ENCODE assay signal across 1 cellular context in the genomic region with DNA sequence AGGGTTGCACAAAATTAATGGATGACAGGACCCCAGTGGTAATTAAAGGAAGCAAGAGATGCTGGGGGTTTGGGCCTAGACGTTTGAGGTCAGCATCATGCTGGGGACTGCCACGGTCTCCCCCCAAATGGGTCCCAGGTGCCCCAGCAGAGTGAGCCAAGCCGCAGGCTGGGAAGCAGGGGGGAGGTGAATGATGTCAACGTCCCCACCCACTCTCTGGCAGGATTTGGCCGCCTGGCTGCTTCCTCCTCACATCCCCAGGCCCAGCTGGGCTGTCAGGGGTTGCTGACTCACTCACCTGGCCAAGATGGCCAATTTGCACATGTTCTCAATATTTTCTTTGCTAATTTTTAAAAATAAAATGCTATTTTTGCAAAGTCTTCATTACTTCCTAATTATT.
TF ChIP-seq lines count a peak whose summit lies in the region.

No MANE protein-coding gene starts in this region.

TF ChIP-seq in IMR-90, 13 proteins besides CTCF, POLR2A, EP300 and RAD21:
- TF ChIP-seq ELK1 (IDR thresholded peaks at IDR 0.05; ENCODE audit: borderline replicate concordance, low read depth, low read length) (no peak), CEBPB (IDR thresholded peaks at IDR 0.05; ENCODE audit: low read depth, low read length) (no peak), CHD1 (IDR thresholded peaks at IDR 0.05; ENCODE audit: low read depth, low read length) (no peak), RCOR1 (IDR thresholded peaks at IDR 0.05; ENCODE audit: insufficient replicate concordance, low read length) (no peak), MAFK (IDR thresholded peaks at IDR 0.05; ENCODE audit: low read depth, low read length) (no peak), MAZ (IDR thresholded peaks at IDR 0.05; ENCODE audit: borderline replicate concordance, low read depth, low read length) (no peak), FOS (IDR thresholded peaks at IDR 0.05; ENCODE audit: low read depth, low read length) (no peak), RFX5 (IDR thresholded peaks at IDR 0.05; ENCODE audit: low read depth, low read length) (no peak), SMC3 (IDR thresholded peaks at IDR 0.05; ENCODE audit: low read depth, low read length) (no peak), MXI1 (IDR thresholded peaks at IDR 0.05; ENCODE audit: borderline replicate concordance, low read depth, low read length) (no peak), NFE2L2 (IDR thresholded peaks at IDR 0.05; ENCODE audit: low read depth, low read length) (no peak), BHLHE40 (IDR thresholded peaks at IDR 0.05; ENCODE audit: low read depth, low read length) (no peak)
- TF ChIP-seq, protein P1, sequence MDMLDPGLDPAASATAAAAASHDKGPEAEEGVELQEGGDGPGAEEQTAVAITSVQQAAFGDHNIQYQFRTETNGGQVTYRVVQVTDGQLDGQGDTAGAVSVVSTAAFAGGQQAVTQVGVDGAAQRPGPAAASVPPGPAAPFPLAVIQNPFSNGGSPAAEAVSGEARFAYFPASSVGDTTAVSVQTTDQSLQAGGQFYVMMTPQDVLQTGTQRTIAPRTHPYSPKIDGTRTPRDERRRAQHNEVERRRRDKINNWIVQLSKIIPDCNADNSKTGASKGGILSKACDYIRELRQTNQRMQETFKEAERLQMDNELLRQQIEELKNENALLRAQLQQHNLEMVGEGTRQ (IDR thresholded peaks at IDR 0.05; ENCODE audit: low read depth, low read length), result no peak
